Comparison of ENCODE assay signal across 23 cellular contexts in the genomic region with DNA sequence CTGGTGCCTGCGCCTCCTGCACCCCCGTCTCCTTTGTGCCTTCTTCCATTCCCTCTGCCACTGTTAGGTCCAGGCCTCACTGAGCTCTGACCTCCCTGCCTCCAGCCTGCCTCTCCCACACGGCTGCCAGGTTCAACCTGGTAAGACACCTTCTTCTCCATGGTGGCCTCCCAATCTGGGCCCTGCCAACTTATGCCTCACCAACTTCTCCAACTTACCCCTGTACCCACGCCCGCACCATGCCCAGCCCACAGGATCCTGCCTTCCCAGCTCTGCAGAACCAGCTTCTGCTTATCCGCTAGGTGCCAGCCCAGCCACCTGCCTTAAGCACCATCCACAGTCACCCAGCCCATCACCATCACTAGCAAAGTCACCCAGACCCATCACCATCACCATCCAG. TPM values are rescaled to one million over a fixed set of nuclear protein-coding genes. Genes with fewer than 3 reads are reported as not detected.
A peak's percentile ranks its signal among the peaks of the same experiment; 100 is the strongest.
DNase-seq lines count a peak whose midpoint lies in the region; ATAC-seq, FAIRE-seq and TF ChIP-seq lines count a peak whose summit lies in the region.
"Had no signal": no experiment of that assay in that cellular context is flagged by ENCODE, and none has a peak within 500 bp of the region (broad histone marks: within the 10 kb centered on the region; RNA-seq: fewer than 3 reads in every experiment).

No MANE protein-coding gene starts in this region.

- H3K23ac ChIP-seq in mesenchymal stem cell (ENCODE audit: low read length in 2 of 2) (no peak overlapping the region), trophoblast cell (ENCODE audit: low read length) (no peak overlapping the region)

- H3K9me3 ChIP-seq in mesenchymal stem cell (ENCODE audit: control insufficient read depth, low read length) = no peaks in the 10 kb centered on the region
- peaks cover 7% of the 10 kb centered on the region for H3K9me3 ChIP-seq in trophoblast cell (ENCODE audit: insufficient read depth, low read depth, low read length)
- H3K9me3 ChIP-seq in sigmoid colon = no peaks in the 10 kb centered on the region
- H3K9me3 ChIP-seq in HAP-1 = no peaks in the 10 kb centered on the region
- H3K9me3 ChIP-seq: A549; BE2C; BLaER1 treated with 17β-estradiol and CSF1 and Interleukin-3, amounts not matched to agents 10 nM and 100 nM had no signal

- no peak overlapping the region for H3K4me3 ChIP-seq in mesenchymal stem cell (ENCODE audit: insufficient read depth in 1 of 2, low read depth in 1 of 2, low read length in 2 of 2)
- peak overlapping the region; percentile 18 for H3K4me3 ChIP-seq in trophoblast cell (ENCODE audit: low read depth, low read length)
- H3K4me3 ChIP-seq in sigmoid colon = no peak overlapping the region
- no peak overlapping the region for H3K4me3 ChIP-seq in HAP-1
- H3K4me3 ChIP-seq: A549; BLaER1 treated with 17β-estradiol and CSF1 and Interleukin-3, amounts not matched to agents 10 nM and 100 nM had no signal

- H2AK5ac ChIP-seq in mesenchymal stem cell (ENCODE audit: low read length, severe bottlenecking) = no peak overlapping the region
- no peak overlapping the region for H2AK5ac ChIP-seq in trophoblast cell (ENCODE audit: low read length)

- H3K27ac ChIP-seq in mesenchymal stem cell (ENCODE audit: low read length, poor library complexity, severe bottlenecking) (no peak overlapping the region), trophoblast cell (ENCODE audit: low read depth, low read length) (no peak overlapping the region), sigmoid colon (no peak overlapping the region)
- H3K27ac ChIP-seq: A549; BLaER1 treated with 17β-estradiol and CSF1 and Interleukin-3, amounts not matched to agents 10 nM and 100 nM had no signal

- H3K9ac ChIP-seq in mesenchymal stem cell (ENCODE audit: low read length) = no peak overlapping the region
- no peak overlapping the region for H3K9ac ChIP-seq in trophoblast cell (ENCODE audit: low read length)
- H3K9ac ChIP-seq: BLaER1 treated with 17β-estradiol and CSF1 and Interleukin-3, amounts not matched to agents 10 nM and 100 nM had no signal

- H3K79me1 ChIP-seq in mesenchymal stem cell (replicated peaks; ENCODE audit: low read length, poor library complexity, severe bottlenecking) = no peaks in the 10 kb centered on the region
- H3K79me1 ChIP-seq in trophoblast cell (ENCODE audit: low read length) = no peaks in the 10 kb centered on the region

- no peak overlapping the region for H2AFZ ChIP-seq in mesenchymal stem cell (ENCODE audit: low read depth, low read length)
- no peak overlapping the region for H2AFZ ChIP-seq in trophoblast cell (ENCODE audit: insufficient read depth, low read length, poor library complexity)

- no peak overlapping the region for H2BK15ac ChIP-seq in mesenchymal stem cell (ENCODE audit: low read depth, poor library complexity, severe bottlenecking)

- TF ChIP-seq CTCF in sigmoid colon (IDR thresholded peaks at IDR 0.05) = no peak

- H4K8ac ChIP-seq in mesenchymal stem cell (ENCODE audit: low read length) (no peak overlapping the region), trophoblast cell (ENCODE audit: low read depth, low read length) (no peak overlapping the region)

- no peak for TF ChIP-seq POLR2A in sigmoid colon (IDR thresholded peaks at IDR 0.05)

- H4K91ac ChIP-seq in mesenchymal stem cell (ENCODE audit: low read length) = peak overlapping the region; percentile 16
- H4K91ac ChIP-seq in trophoblast cell (ENCODE audit: low read depth, low read length) = no peak overlapping the region

- no peak for ATAC-seq in HG03196 (IDR thresholded peaks at IDR 0.05; ENCODE audit: unreplicated experiment)
- ATAC-seq in GM21619 (IDR thresholded peaks at IDR 0.05; ENCODE audit: unreplicated experiment) = no peak
- ATAC-seq: A549 had no signal

- peaks cover 0 to 20% of the 10 kb centered on the region in 2 experiments for H3K36me3 ChIP-seq in mesenchymal stem cell (ENCODE audit: control insufficient read depth in 1 of 2, insufficient read depth in 2 of 2, low read depth in 1 of 2, low read length in 2 of 2)
- H3K36me3 ChIP-seq in trophoblast cell (ENCODE audit: control insufficient read depth in 1 of 2, insufficient read depth in 2 of 2, low read length in 2 of 2) = peaks cover 34 to 40% of the 10 kb centered on the region in 2 experiments
- H3K36me3 ChIP-seq in sigmoid colon = peaks cover 0 to 65% (median 24%) of the 10 kb centered on the region in 4 donors
- no peaks in the 10 kb centered on the region for H3K36me3 ChIP-seq in HAP-1 (replicated peaks)
- H3K36me3 ChIP-seq: BE2C; BLaER1 treated with 17β-estradiol and CSF1 and Interleukin-3, amounts not matched to agents 10 nM and 100 nM had no signal

- intact Hi-C loops in sigmoid colon (cut with DNase I) = no loop called here

- no peak overlapping the region for H4K12ac ChIP-seq in trophoblast cell (ENCODE audit: low read depth, low read length)

- H3K4ac ChIP-seq in mesenchymal stem cell (ENCODE audit: low read depth in 1 of 2, low read length in 2 of 2) = no peak overlapping the region
- no peak overlapping the region for H3K4ac ChIP-seq in trophoblast cell (ENCODE audit: low read depth, low read length)

- no peaks in the 10 kb centered on the region for H3K79me2 ChIP-seq in trophoblast cell (ENCODE audit: control insufficient read depth, insufficient read depth, low read length, poor library complexity)

- no peak overlapping the region for H3K18ac ChIP-seq in mesenchymal stem cell (ENCODE audit: low read depth in 1 of 2, low read length in 2 of 2)
- no peak overlapping the region for H3K18ac ChIP-seq in trophoblast cell (ENCODE audit: low read length)

- 96% methylated on average over 6 of the region's 6 CpGs for WGBS in mesenchymal stem cell
- WGBS in trophoblast cell (ENCODE audit: extremely low coverage, insufficient coverage, insufficient read length) = no CpG with 5 or more reads among the region's 6 CpGs
- WGBS in sigmoid colon, 2 donors = 98% methylated on average over 6 of the region's 6 CpGs

- H3K27me3 ChIP-seq in mesenchymal stem cell (ENCODE audit: control insufficient read depth in 1 of 2, insufficient read depth in 1 of 2, low read length in 2 of 2) (peaks cover 0 to 14% of the 10 kb centered on the region in 2 experiments), trophoblast cell (ENCODE audit: insufficient read depth, low read length) (no peaks in the 10 kb centered on the region), sigmoid colon (no peaks in the 10 kb centered on the region), HAP-1 (ENCODE audit: low read depth) (no peaks in the 10 kb centered on the region)
- H3K27me3 ChIP-seq: BE2C had no signal

- TF ChIP-seq EP300 in sigmoid colon (IDR thresholded peaks at IDR 0.05) = no peak

- FAIRE-seq in urothelium cell line (lab: Jason Lieb, UNC) = peak; percentile 35
- FAIRE-seq: A549, D721Med, GM18507, H54 had no signal

- peaks cover 2% of the 10 kb centered on the region for H3K4me1 ChIP-seq in mesenchymal stem cell (ENCODE audit: control insufficient read depth, insufficient read depth, low read depth, low read length)
- H3K4me1 ChIP-seq in trophoblast cell (ENCODE audit: control insufficient read depth in 1 of 2, insufficient read depth in 2 of 2, low read length in 2 of 2) = no peaks in the 10 kb centered on the region
- peaks cover 0 to 9% (median 7%) of the 10 kb centered on the region in 4 donors for H3K4me1 ChIP-seq in sigmoid colon
- no peaks in the 10 kb centered on the region for H3K4me1 ChIP-seq in HAP-1
- H3K4me1 ChIP-seq: A549, BE2C had no signal

- no peak overlapping the region for H2BK120ac ChIP-seq in mesenchymal stem cell (ENCODE audit: low read depth, low read length)
- no peak overlapping the region for H2BK120ac ChIP-seq in trophoblast cell (ENCODE audit: insufficient read depth, low read length, poor library complexity)

- H2BK12ac ChIP-seq in mesenchymal stem cell (ENCODE audit: low read length in 2 of 2) (no peak overlapping the region), trophoblast cell (ENCODE audit: low read length) (no peak overlapping the region)

- DNase-seq in mesenchymal stem cell = no peak
- DNase-seq in trophoblast cell = no peak
- peak; percentile 53 for DNase-seq in sigmoid colon
- DNase-seq in urothelium cell line (ENCODE audit: low spot score) = no peak
- no peak for DNase-seq in DMS79 treated with DMSO at 0.1 percent for 48 hours (lab: John Stamatoyannopoulos, UW)
- DNase-seq in HAP-1 (ENCODE audit: low spot score in 2 of 2) = no peak
- DNase-seq: 8988T; ACHN; AML-193; BE2C; CD8-positive, alpha-beta memory T cell; DMS 273 treated with DMSO at 0.1 percent for 48 hours; DMS79; GF-D8; GOT3; HCEC 1CT had no signal

- in situ Hi-C loops in HAP-1 (cut with MboI; ENCODE audit: low sequenced_read_pairs) = no loop called here

- H3K14ac ChIP-seq in mesenchymal stem cell (ENCODE audit: low read length in 2 of 2) (no peak overlapping the region), trophoblast cell (ENCODE audit: low read length) (no peak overlapping the region)

- H3K4me2 ChIP-seq in mesenchymal stem cell (ENCODE audit: low read length, poor library complexity, severe bottlenecking) (no peak overlapping the region), trophoblast cell (ENCODE audit: low read length) (no peak overlapping the region)
- H3K4me2 ChIP-seq: A549; BLaER1 treated with 17β-estradiol and CSF1 and Interleukin-3, amounts not matched to agents 10 nM and 100 nM had no signal

- H2BK5ac ChIP-seq in mesenchymal stem cell (ENCODE audit: low read depth, low read length, poor library complexity, severe bottlenecking) (no peak overlapping the region), trophoblast cell (ENCODE audit: low read depth, low read length, poor library complexity) (no peak overlapping the region)

RNA-seq across cellular contexts. Expression of a gene that starts 37.2 kb away (rescaled TPM):
- polyA plus RNA-seq in mesenchymal stem cell (2013, experiment 1 of 2) = 24.7 TPM
- polyA plus RNA-seq in mesenchymal stem cell (2013, experiment 2 of 2) = 24.2 TPM
- polyA plus RNA-seq in trophoblast cell (2013) = 17.4 and 18.5 TPM in 2 replicates
- total RNA-seq in sigmoid colon = 100 to 1,000 TPM in 1 of 4 donors, 10 to 100 TPM in 3; 71.6 to 102 (median 83.2) TPM
- 100 to 1,000 TPM; 103 to 433 (median 184) TPM for polyA plus RNA-seq in sigmoid colon
